Comparison of ENCODE assay signal across 8 cellular contexts in the genomic region with DNA sequence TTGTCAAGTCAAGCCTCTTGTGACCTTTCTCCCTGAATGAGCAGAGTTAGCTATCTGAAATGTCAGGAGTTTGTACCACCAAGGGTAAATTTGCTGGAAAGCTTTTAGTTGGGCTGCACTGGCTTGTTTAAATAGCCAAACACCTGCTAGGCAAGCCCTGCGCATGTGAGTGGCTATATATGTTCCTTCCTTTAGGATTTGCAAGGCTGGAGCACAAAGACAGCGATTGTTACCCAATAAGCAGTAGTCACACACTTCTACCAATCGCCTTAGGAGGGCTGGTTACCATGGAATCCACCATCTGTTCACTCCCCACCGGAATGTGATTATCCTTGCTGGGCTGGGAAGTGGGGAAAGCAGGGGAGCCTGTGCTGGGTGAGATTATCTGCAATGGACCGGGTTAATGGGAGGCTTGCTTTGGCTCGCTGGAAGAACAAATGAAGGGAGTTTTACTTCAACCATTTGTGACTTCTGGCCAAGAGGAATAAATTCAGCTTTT.
A peak's percentile ranks its signal among the peaks of the same experiment; 100 is the strongest.
DNase-seq lines count a peak whose midpoint lies in the region; ATAC-seq, FAIRE-seq and TF ChIP-seq lines count a peak whose summit lies in the region.

No MANE protein-coding gene starts in this region.

- no peak for ATAC-seq in HG03460 (IDR thresholded peaks at IDR 0.05; ENCODE audit: unreplicated experiment)

- peak overlapping the region; percentile 5 for H3K4me3 ChIP-seq in astrocyte of the cerebellum (ENCODE audit: low read depth, low read length)
- peak overlapping the region; percentile 24 for H3K4me3 ChIP-seq in iPS-15b (ENCODE audit: low read depth, low read length)
- no peak overlapping the region for H3K4me3 ChIP-seq in small intestine (ENCODE audit: low read depth in 1 of 2, low read length in 2 of 2)
- H3K4me3 ChIP-seq in PC-9, result no peak overlapping the region

- H3K36me3 ChIP-seq in iPS-15b (ENCODE audit: control insufficient read depth, insufficient read depth, low read length) (no peaks in the 10 kb centered on the region), small intestine (ENCODE audit: control insufficient read depth in 2 of 2, insufficient read depth in 2 of 2, low read length in 2 of 2) (no peaks in the 10 kb centered on the region), PC-9 (ENCODE audit: low read depth) (no peaks in the 10 kb centered on the region)

- WGBS in small intestine, 3 donors, result 37 to 49% (median 47%) methylated on average over 6 of the region's 6 CpGs

- POLR2A ChIA-PET in PC-9 (lab: Charles Lee; ENCODE audit: unreplicated experiment), result no interaction called here

- no peak for FAIRE-seq in small intestine (lab: Jason Lieb, UNC)

- H3K4me1 ChIP-seq in iPS-15b (ENCODE audit: control insufficient read depth, insufficient read depth, low read length), result peaks cover 31% of the 10 kb centered on the region
- H3K4me1 ChIP-seq in small intestine (ENCODE audit: control insufficient read depth in 2 of 2, insufficient read depth in 1 of 2, low read depth in 1 of 2, low read length in 1 of 2), result peaks cover 0 to 9% of the 10 kb centered on the region in 2 donors
- no peaks in the 10 kb centered on the region for H3K4me1 ChIP-seq in PC-9 (replicated peaks; ENCODE audit: insufficient read depth)

- BruUV-seq in PC-9 (replicated peaks; lab: Mats Ljungman, UMichigan), result no TSS peak

- no peaks in the 10 kb centered on the region for H4K20me1 ChIP-seq in PC-9 (ENCODE audit: insufficient read depth)

- in situ Hi-C loops in astrocyte of the cerebellum (cut with HindIII; ENCODE audit: low sequenced_read_pairs), result no loop called here

- H3K27me3 ChIP-seq in iPS-15b (ENCODE audit: control insufficient read depth, insufficient read depth, low read length), result no peaks in the 10 kb centered on the region
- no peaks in the 10 kb centered on the region for H3K27me3 ChIP-seq in small intestine (ENCODE audit: control insufficient read depth in 2 of 2, insufficient read depth in 2 of 2, low read length in 2 of 2)
- no peaks in the 10 kb centered on the region for H3K27me3 ChIP-seq in PC-9 (ENCODE audit: insufficient read depth, low read depth)

- no peaks in the 10 kb centered on the region for H3F3A ChIP-seq in PC-9 (ENCODE audit: insufficient read depth, low read depth)

- no peaks in the 10 kb centered on the region for H3K9me3 ChIP-seq in iPS-15b (ENCODE audit: control insufficient read depth, insufficient read depth, low read length)
- no peaks in the 10 kb centered on the region for H3K9me3 ChIP-seq in small intestine (ENCODE audit: control insufficient read depth, low read depth)
- H3K9me3 ChIP-seq in PC-9 (ENCODE audit: insufficient read depth, low read depth), result no peaks in the 10 kb centered on the region

- H3K9me2 ChIP-seq in PC-9 (ENCODE audit: insufficient read depth), result no peaks in the 10 kb centered on the region

- H2AFZ ChIP-seq in PC-9, result no peak overlapping the region

- intact Hi-C loops in PC-9 (cut with micrococcal nuclease; ENCODE audit: unreplicated experiment), result no loop called here

- DNase-seq in COLO668 (lab: John Stamatoyannopoulos, UW; ENCODE audit: unreplicated experiment), result peak; percentile 8
- peak; percentile 70 to 84 for DNase-seq in NCI-H187 (lab: John Stamatoyannopoulos, UW)
- peak; percentile 51 for DNase-seq in astrocyte of the cerebellum (ENCODE audit: low read depth)
- DNase-seq in small intestine, result peak; percentile 28
- DNase-seq in PC-9, result no peak
- DNase-seq in GM19238 (ENCODE audit: insufficient read length, low spot score), result no peak

- H3K9ac ChIP-seq in iPS-15b (ENCODE audit: low read depth, low read length), result no peak overlapping the region

- H3K27ac ChIP-seq in small intestine (ENCODE audit: low read depth in 1 of 2, low read length in 1 of 2), result peak overlapping the region in 1 of 2 donors; percentile 1
- H3K27ac ChIP-seq in PC-9, result no peak overlapping the region

- TF ChIP-seq CTCF in astrocyte of the cerebellum (IDR thresholded peaks at IDR 0.05; ENCODE audit: low read depth, low read length, missing control alignments) (no peak), PC-9 (conservative IDR thresholded peaks at IDR 0.05) (no peak)

- CTCF ChIA-PET in PC-9 (lab: Charles Lee), result no interaction called here

- H3K4me2 ChIP-seq in PC-9, result no peak overlapping the region

- no peaks in the 10 kb centered on the region for H3K79me2 ChIP-seq in PC-9 (ENCODE audit: low read depth)

Comparison
In these comparisons a context has a peak if more than half of its experiments do, and no peak if none do; other contexts are left out.
1. DNase-seq: peak in COLO668 (single experiment), NCI-H187 (2 of 2), astrocyte of the cerebellum (single experiment) and small intestine (single experiment); none in PC-9 (0 of 2) and GM19238 (single experiment).
2. H3K4me3 ChIP-seq: peak in astrocyte of the cerebellum (single experiment) and iPS-15b (single experiment); none in small intestine (0 of 2) and PC-9 (single experiment).